12 cellular contexts compared by ENCODE assay signal in genomic region chr3:29515451-29515850, GRCh38.
DNase-seq lines count a peak whose midpoint lies in the region; ATAC-seq, FAIRE-seq and TF ChIP-seq lines count a peak whose summit lies in the region.
"Had no signal": no experiment of that assay in that cellular context is flagged by ENCODE, and none has a peak within 500 bp of the region (broad histone marks: within the 10 kb centered on the region; RNA-seq: fewer than 3 reads in every experiment).

No MANE protein-coding gene starts in this region.

- peak overlapping the region; percentile 54 for H2BK5ac ChIP-seq in H1 (ENCODE audit: low read depth, low read length)

- H3K23me2 ChIP-seq in H1 (ENCODE audit: low read depth, low read length): no peaks in the 10 kb centered on the region

- POLR2A ChIA-PET in MCF 10A (lab: Yijun Ruan, JAX): interaction anchor here (0.6 to 1.6 kb wide), 4 partner anchors 14 to 234 kb away, joined by 3 to 5 read pairs (median 4); no protein-coding TSS in a partner anchor
- POLR2A ChIA-PET in H1 (lab: Charles Lee; ENCODE audit: partially characterized antibody): no interaction called here

- H2AK5ac ChIP-seq in H1 (ENCODE audit: low read depth, low read length): no peak overlapping the region

- H3K9ac ChIP-seq in H1 (replicated peaks in 1 of 4; ENCODE audit: extremely low read depth in 1 of 4, low read depth in 3 of 4, low read length in 3 of 4): no peak overlapping the region
- H3K9ac ChIP-seq: KMS-11 had no signal

- no peaks in the 10 kb centered on the region for H3K27me3 Mint-ChIP-seq in MCF 10A (ENCODE audit: insufficient read depth, unreplicated experiment)
- H3K27me3 Mint-ChIP-seq in natural killer cell treated with Interleukin-12 subunit alpha and Interleukin-12 subunit beta and Interleukin-15 and Interleukin-18, amount 100 ng/mL, for 72 hours: no peaks in the 10 kb centered on the region
- H3K27me3 Mint-ChIP-seq: B cell had no signal

- no peak overlapping the region for H4K5ac ChIP-seq in H1 (ENCODE audit: insufficient read length, low read depth, low read length)

- no peak overlapping the region; the same call in 1 of the 2 replicates for H2BK20ac ChIP-seq in H1 (ENCODE audit: low read length)

- H3K36me3 ChIP-seq in breast epithelium (no peaks in the 10 kb centered on the region), H1 (ENCODE audit: control insufficient read depth in 2 of 4, insufficient read depth in 4 of 4, low read length in 3 of 4) (no peaks in the 10 kb centered on the region), body of pancreas (replicated peaks in 1 of 2; ENCODE audit: insufficient read depth in 1 of 2, low read depth in 2 of 2) (no peaks in the 10 kb centered on the region)
- H3K36me3 ChIP-seq: gastroesophageal sphincter, thoracic aorta had no signal

- H2BK12ac ChIP-seq in H1 (ENCODE audit: low read depth, low read length): peak overlapping the region; percentile 45

- no peak for FAIRE-seq in H1 (lab: Jason Lieb, UNC)

- H4K20me1 ChIP-seq in H1 (replicated peaks in 1 of 2; ENCODE audit: control insufficient read depth in 1 of 2, insufficient read depth in 2 of 2, low read length in 2 of 2): no peaks in the 10 kb centered on the region

- peak overlapping the region in 1 of 2 experiments; percentile 5; a peak in 2 of 4 replicates for H3K4me2 ChIP-seq in H1 (ENCODE audit: insufficient read depth in 1 of 2, low read depth in 2 of 2, low read length in 2 of 2)
- H3K4me2 ChIP-seq: KMS-11 had no signal

- H3K9me3 Mint-ChIP-seq in MCF 10A (ENCODE audit: unreplicated experiment): peaks cover 10% of the 10 kb centered on the region
- peaks cover 11% of the 10 kb centered on the region for H3K9me3 Mint-ChIP-seq in stimulated activated effector memory CD8-positive, alpha-beta T cell treated with anti-CD3 and anti-CD28 coated beads, Interleukin-12 subunit alpha, Interleukin-12 subunit beta, amount 100 ng/mL, for 72 hours
- peaks cover 14% of the 10 kb centered on the region for H3K9me3 Mint-ChIP-seq in natural killer cell treated with Interleukin-12 subunit alpha and Interleukin-12 subunit beta and Interleukin-15 and Interleukin-18, amount 100 ng/mL, for 72 hours

- peak; percentile 69 for DNase-seq in MCF 10A (ENCODE audit: unreplicated experiment)
- DNase-seq in breast epithelium (ENCODE audit: low spot score in 2 of 2): no peak
- DNase-seq in HPDE6-E6E7 (ENCODE audit: extremely low spot score): peak; percentile 1
- peak in 1 of 2 experiments; percentile 23 for DNase-seq in H1 (ENCODE audit: low read depth in 1 of 2, low spot score in 2 of 2)
- DNase-seq in stimulated activated effector memory CD8-positive, alpha-beta T cell treated with anti-CD3 and anti-CD28 coated beads, Interleukin-12 subunit alpha, Interleukin-12 subunit beta, amount 100 ng/mL, for 72 hours (ENCODE audit: low spot score in 2 of 2): no peak
- DNase-seq in body of pancreas: no peak
- no peak for DNase-seq in NCI-H2107 treated with DMSO at 0.1 percent for 48 hours (lab: John Stamatoyannopoulos, UW; ENCODE audit: unreplicated experiment)
- DNase-seq in natural killer cell treated with Interleukin-12 subunit alpha and Interleukin-12 subunit beta and Interleukin-15 and Interleukin-18, amount 100 ng/mL, for 72 hours (ENCODE audit: low spot score): no peak

- H2BK120ac ChIP-seq in H1 (replicated peaks; ENCODE audit: low read depth, low read length): no peak overlapping the region

- TF ChIP-seq RAD21 in H1 (IDR thresholded peaks at IDR 0.05 in 1 of 2, conservative IDR thresholded peaks at IDR 0.05 in 1 of 2; ENCODE audit: low read depth in 2 of 2, low read length in 2 of 2): no peak

- peaks cover 34% of the 10 kb centered on the region for H3K4me1 Mint-ChIP-seq in MCF 10A (ENCODE audit: insufficient read depth, unreplicated experiment)
- no peaks in the 10 kb centered on the region for H3K4me1 Mint-ChIP-seq in stimulated activated effector memory CD8-positive, alpha-beta T cell treated with anti-CD3 and anti-CD28 coated beads, Interleukin-12 subunit alpha, Interleukin-12 subunit beta, amount 100 ng/mL, for 72 hours
- no peaks in the 10 kb centered on the region for H3K4me1 Mint-ChIP-seq in natural killer cell treated with Interleukin-12 subunit alpha and Interleukin-12 subunit beta and Interleukin-15 and Interleukin-18, amount 100 ng/mL, for 72 hours (ENCODE audit: low read depth in 2 of 2)

- no peaks in the 10 kb centered on the region for H3K9me3 ChIP-seq in breast epithelium
- no peaks in the 10 kb centered on the region for H3K9me3 ChIP-seq in H1 (ENCODE audit: insufficient read depth in 2 of 2, low read depth in 1 of 2, low read length in 1 of 2)
- no peaks in the 10 kb centered on the region for H3K9me3 ChIP-seq in body of pancreas
- H3K9me3 ChIP-seq: gastroesophageal sphincter, thoracic aorta had no signal

- H3K4me3 ChIP-seq in breast epithelium: no peak overlapping the region
- H3K4me3 ChIP-seq in H1 (ENCODE audit: extremely low read depth in 1 of 4, insufficient read depth in 2 of 4, low read depth in 3 of 4, low read length in 4 of 4): no peak overlapping the region
- no peak overlapping the region for H3K4me3 ChIP-seq in body of pancreas
- H3K4me3 ChIP-seq: gastroesophageal sphincter, thoracic aorta had no signal

- H3K36me3 Mint-ChIP-seq in MCF 10A (ENCODE audit: insufficient read depth, unreplicated experiment): peaks cover 11% of the 10 kb centered on the region
- no peaks in the 10 kb centered on the region for H3K36me3 Mint-ChIP-seq in stimulated activated effector memory CD8-positive, alpha-beta T cell treated with anti-CD3 and anti-CD28 coated beads, Interleukin-12 subunit alpha, Interleukin-12 subunit beta, amount 100 ng/mL, for 72 hours
- H3K36me3 Mint-ChIP-seq in natural killer cell treated with Interleukin-12 subunit alpha and Interleukin-12 subunit beta and Interleukin-15 and Interleukin-18, amount 100 ng/mL, for 72 hours: no peaks in the 10 kb centered on the region

- TF ChIP-seq CTCF in MCF 10A (IDR thresholded peaks at IDR 0.05; ENCODE audit: unreplicated experiment) (no peak), breast epithelium (IDR thresholded peaks at IDR 0.05) (no peak), H1 (IDR thresholded peaks at IDR 0.05; ENCODE audit: control extremely low read depth in 1 of 3, insufficient read depth in 1 of 3, low read depth in 1 of 3, low read length in 3 of 3) (no peak), body of pancreas (IDR thresholded peaks at IDR 0.05) (no peak)

- no peak for TF ChIP-seq EP300 in H1 (IDR thresholded peaks at IDR 0.05; ENCODE audit: borderline replicate concordance in 1 of 2, low read depth in 2 of 2, low read length in 2 of 2)

- H3K27me3 ChIP-seq in breast epithelium (no peaks in the 10 kb centered on the region), H1 (replicated peaks in 1 of 4; ENCODE audit: control insufficient read depth in 3 of 4, extremely low read depth in 1 of 4, insufficient read depth in 3 of 4, low read length in 3 of 4) (no peaks in the 10 kb centered on the region), body of pancreas (no peaks in the 10 kb centered on the region)
- H3K27me3 ChIP-seq: gastroesophageal sphincter had no signal

- no TSS peak for BruUV-seq in MCF 10A (replicated peaks; lab: Mats Ljungman, UMichigan)

- 57% methylated on average over 2 of the region's 2 CpGs; no CpG with 5 or more reads in 1 of the 2 experiments for WGBS in H1 (ENCODE audit: extremely low coverage in 1 of 2, insufficient coverage in 1 of 2, insufficient read length in 1 of 2, insufficient replicate concordance in 2 of 2, low coverage in 1 of 2, low lambda C conversion rate in 2 of 2, missing lambda C conversion rate in 1 of 2), 2 experiments
- 48 to 50% methylated on average over 2 of the region's 2 CpGs for WGBS in body of pancreas, 2 donors

- peak overlapping the region; percentile 14 for H4K91ac ChIP-seq in H1 (replicated peaks; ENCODE audit: insufficient read length, low read length)

- CTCF ChIA-PET in MCF 10A (lab: Yijun Ruan, JAX): interaction anchor here (0.8 to 1.8 kb wide), 3 partner anchors 10 to 40 kb away, joined by 3 to 8 read pairs (median 5); no protein-coding TSS in a partner anchor
- CTCF ChIA-PET in H1 (lab: Charles Lee; ENCODE audit: partially characterized antibody): interaction anchor here (0.6 to 1.6 kb wide), 3 partner anchors 9 to 463 kb away, joined by 3 to 4 read pairs (median 4); no protein-coding TSS in a partner anchor

- H3K23ac ChIP-seq in H1 (ENCODE audit: insufficient read length): no peak overlapping the region

- H3K4me1 ChIP-seq in breast epithelium: peaks cover 0 to 10% of the 10 kb centered on the region in 2 donors
- H3K4me1 ChIP-seq in H1 (replicated peaks in 1 of 4; ENCODE audit: control insufficient read depth in 3 of 4, insufficient read depth in 4 of 4, low read length in 3 of 4): peaks cover 0 to 6% (median 3%) of the 10 kb centered on the region in 4 experiments; a peak in 4 of 7 replicates
- H3K4me1 ChIP-seq in body of pancreas: peaks cover 15% of the 10 kb centered on the region

- no peak overlapping the region for H2BK15ac ChIP-seq in H1 (ENCODE audit: low read length)

- H3K27ac Mint-ChIP-seq in MCF 10A (ENCODE audit: low read depth, unreplicated experiment): peak overlapping the region; percentile 83
- no peak overlapping the region for H3K27ac Mint-ChIP-seq in stimulated activated effector memory CD8-positive, alpha-beta T cell treated with anti-CD3 and anti-CD28 coated beads, Interleukin-12 subunit alpha, Interleukin-12 subunit beta, amount 100 ng/mL, for 72 hours
- no peak overlapping the region for H3K27ac Mint-ChIP-seq in natural killer cell treated with Interleukin-12 subunit alpha and Interleukin-12 subunit beta and Interleukin-15 and Interleukin-18, amount 100 ng/mL, for 72 hours
- H3K27ac Mint-ChIP-seq: B cell had no signal

- no peak overlapping the region for H3K4ac ChIP-seq in H1 (replicated peaks; ENCODE audit: insufficient read length, low read depth, low read length)

- no peaks in the 10 kb centered on the region for H3K79me1 ChIP-seq in H1 (ENCODE audit: low read depth, low read length)

- TF ChIP-seq POLR2A in breast epithelium (IDR thresholded peaks at IDR 0.05): no peak
- TF ChIP-seq POLR2A in H1 (IDR thresholded peaks at IDR 0.05; ENCODE audit: control extremely low read depth in 1 of 2, low read depth in 2 of 2, low read length in 2 of 2): no peak
- no peak for TF ChIP-seq POLR2A in body of pancreas (IDR thresholded peaks at IDR 0.05)

- H2AFZ ChIP-seq in H1 (ENCODE audit: low read length): no peak overlapping the region

- intact Hi-C loops in MCF 10A (cut with micrococcal nuclease) (no loop called here), breast epithelium (cut with DNase I; ENCODE audit: low total_unique reads) (no loop called here), body of pancreas (cut with DNase I) (no loop called here)

- ATAC-seq in stimulated activated effector memory CD8-positive, alpha-beta T cell treated with anti-CD3 and anti-CD28 coated beads, Interleukin-12 subunit alpha, Interleukin-12 subunit beta, amount 100 ng/mL, for 72 hours: peak; percentile 58
- ATAC-seq in body of pancreas: no peak
- ATAC-seq in natural killer cell treated with Interleukin-12 subunit alpha and Interleukin-12 subunit beta and Interleukin-15 and Interleukin-18, amount 100 ng/mL, for 72 hours: no peak
- ATAC-seq: gastroesophageal sphincter had no signal

- H4K8ac ChIP-seq in H1 (ENCODE audit: extremely low read depth, insufficient read depth, low read length): no peak overlapping the region

- no peak overlapping the region for H3K27ac ChIP-seq in breast epithelium
- no peak overlapping the region for H3K27ac ChIP-seq in H1 (ENCODE audit: low read depth, low read length)
- no peak overlapping the region for H3K27ac ChIP-seq in body of pancreas
- H3K27ac ChIP-seq: gastroesophageal sphincter, KMS-11, thoracic aorta had no signal

- H3K4me3 Mint-ChIP-seq in MCF 10A (ENCODE audit: unreplicated experiment): no peak overlapping the region
- H3K4me3 Mint-ChIP-seq in stimulated activated effector memory CD8-positive, alpha-beta T cell treated with anti-CD3 and anti-CD28 coated beads, Interleukin-12 subunit alpha, Interleukin-12 subunit beta, amount 100 ng/mL, for 72 hours: no peak overlapping the region
- H3K4me3 Mint-ChIP-seq in natural killer cell treated with Interleukin-12 subunit alpha and Interleukin-12 subunit beta and Interleukin-15 and Interleukin-18, amount 100 ng/mL, for 72 hours: no peak overlapping the region
- H3K4me3 Mint-ChIP-seq: B cell had no signal

- H3K56ac ChIP-seq in H1 (replicated peaks; ENCODE audit: insufficient read length, low read depth, low read length): no peak overlapping the region

- H3K14ac ChIP-seq in H1 (ENCODE audit: insufficient read length): no peak overlapping the region

- no peak overlapping the region for H3K18ac ChIP-seq in H1 (ENCODE audit: extremely low read depth, low read length)

- H3K79me2 ChIP-seq in H1 (ENCODE audit: control insufficient read depth in 1 of 2, insufficient read depth in 2 of 2, low read length in 2 of 2): no peaks in the 10 kb centered on the region

Comparison
In these comparisons a context has a peak if more than half of its experiments do, and no peak if none do; other contexts are left out.
1. DNase-seq: peak in MCF 10A (single experiment) and HPDE6-E6E7 (single experiment); none in breast epithelium (0 of 2), stimulated activated effector memory CD8-positive, alpha-beta T cell treated with anti-CD3 and anti-CD28 coated beads, Interleukin-12 subunit alpha, Interleukin-12 subunit beta, amount 100 ng/mL, for 72 hours (0 of 2), body of pancreas (0 of 4), NCI-H2107 treated with DMSO at 0.1 percent for 48 hours (single experiment) and natural killer cell treated with Interleukin-12 subunit alpha and Interleukin-12 subunit beta and Interleukin-15 and Interleukin-18, amount 100 ng/mL, for 72 hours (single experiment).